12 cellular contexts compared by ENCODE assay signal in the genomic region with DNA sequence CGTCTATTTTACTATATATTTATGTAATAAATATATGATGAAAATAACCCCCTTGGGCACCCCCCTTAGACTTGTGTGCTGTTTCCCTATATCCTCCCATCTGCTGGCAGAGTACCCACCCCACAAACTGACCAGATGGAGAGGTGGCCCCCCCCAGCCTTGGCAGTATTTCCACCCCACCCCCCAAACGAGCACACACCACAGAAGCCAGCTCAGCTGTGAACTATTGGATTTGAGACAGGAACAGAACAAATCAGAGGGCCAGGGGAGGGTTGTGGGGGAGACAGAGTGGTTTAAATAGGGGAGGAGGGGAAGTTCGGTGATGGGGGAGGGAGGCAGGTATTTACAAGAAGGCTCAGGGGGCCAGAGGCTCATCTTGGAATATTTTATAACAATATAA. TPM values are rescaled to one million over a fixed set of nuclear protein-coding genes. Genes with fewer than 3 reads are reported as not detected.
A peak's percentile ranks its signal among the peaks of the same experiment; 100 is the strongest.
DNase-seq lines count a peak whose midpoint lies in the region; ATAC-seq and TF ChIP-seq lines count a peak whose summit lies in the region.
"Had no signal": no experiment of that assay in that cellular context is flagged by ENCODE, and none has a peak within 500 bp of the region (broad histone marks: within the 10 kb centered on the region; RNA-seq: fewer than 3 reads in every experiment).

No MANE protein-coding gene starts in this region.

- ATAC-seq in memory B cell (ENCODE audit: low read depth) (no peak), GM21423 (IDR thresholded peaks at IDR 0.05; ENCODE audit: unreplicated experiment) (no peak), GM18907 (IDR thresholded peaks at IDR 0.05; ENCODE audit: unreplicated experiment) (no peak)

- DNase-seq in EH (ENCODE audit: low read depth) (peak; percentile 28), anterior cingulate cortex (lab: John Stamatoyannopoulos, UW) (peak in 48 of 58 donors; percentile 23 to 81 (median 55)), memory B cell (ENCODE audit: low spot score in 2 of 2) (no peak), superior temporal gyrus (ENCODE audit: extremely low spot score) (peak; percentile 63), HT-29 (ENCODE audit: low spot score) (no peak), GM10248 (ENCODE audit: extremely low spot score) (no peak)
- DNase-seq: activated CD8-positive, alpha-beta memory T cell treated with anti-CD3 and anti-CD28 coated beads, Interleukin-2, amount 50 U/mL, for 48 hours; MM.1S; NCI-H446 treated with DMSO at 0.1 percent for 48 hours had no signal

- H3K4me3 Mint-ChIP-seq in memory B cell = no peak overlapping the region

- no peak for TF ChIP-seq CTCF in GM10248 (IDR thresholded peaks at IDR 0.05; ENCODE audit: control extremely low read depth, extremely low read depth, low read depth, missing control alignments)

- POLR2A ChIA-PET in GM10248 (lab: Yijun Ruan, JAX) = no interaction called here

- no peaks in the 10 kb centered on the region for H3K27me3 Mint-ChIP-seq in memory B cell
- H3K27me3 Mint-ChIP-seq: CD4-positive, alpha-beta memory T cell had no signal

- peak overlapping the region; percentile 40 for H3K27ac Mint-ChIP-seq in memory B cell

- H3K4me1 Mint-ChIP-seq in memory B cell = peaks cover 28% of the 10 kb centered on the region

- no peaks in the 10 kb centered on the region for H3K9me3 Mint-ChIP-seq in memory B cell
- H3K9me3 Mint-ChIP-seq: CD4-positive, alpha-beta memory T cell had no signal

- CTCF ChIA-PET in GM10248 (lab: Yijun Ruan, JAX) = interaction anchor here (1.3 to 1.9 kb wide), 3 partner anchors 17 to 20 kb away, joined by 3 to 11 read pairs (median 7); no protein-coding TSS in a partner anchor

- H3K36me3 Mint-ChIP-seq in memory B cell = peaks cover 32% of the 10 kb centered on the region

RNA-seq across cellular contexts. Expression of gene NR1D1, which starts 7.8 kb away (rescaled TPM):
- 22.6 and 25.7 TPM in 2 replicates for total RNA-seq in HT-29 (2014; rRNA removed; shearing (Covaris generic))

RNA-seq across cellular contexts. Expression of gene MSL1, which starts 29.2 kb away (rescaled TPM):
- 44.1 and 47.1 TPM in 2 replicates for total RNA-seq in HT-29 (2014; rRNA removed; shearing (Covaris generic))

RNA-seq across cellular contexts. Expression of gene THRA, which starts 29.8 kb away (rescaled TPM):
- total RNA-seq in HT-29 (2014; rRNA removed; shearing (Covaris generic)) = 31.1 and 33.2 TPM in 2 replicates

RNA-seq across cellular contexts. Expression of gene MED24, which starts 38.4 kb away (rescaled TPM):
- 56.3 and 56.6 TPM in 2 replicates for total RNA-seq in HT-29 (2014; rRNA removed; shearing (Covaris generic))

RNA-seq across cellular contexts. Expression of gene CASC3, which starts 47.8 kb away (rescaled TPM):
- total RNA-seq in HT-29 (2014; rRNA removed; shearing (Covaris generic)) = 22.9 and 33.3 TPM in 2 replicates

Comparison
In these comparisons a context has a peak if more than half of its experiments do, and no peak if none do; other contexts are left out.
1. DNase-seq: peak in EH (single experiment), anterior cingulate cortex (48 of 58) and superior temporal gyrus (single experiment); none in memory B cell (0 of 2), HT-29 (single experiment) and GM10248 (single experiment).